ENCODE assay signal across 11 cellular contexts in the genomic region with DNA sequence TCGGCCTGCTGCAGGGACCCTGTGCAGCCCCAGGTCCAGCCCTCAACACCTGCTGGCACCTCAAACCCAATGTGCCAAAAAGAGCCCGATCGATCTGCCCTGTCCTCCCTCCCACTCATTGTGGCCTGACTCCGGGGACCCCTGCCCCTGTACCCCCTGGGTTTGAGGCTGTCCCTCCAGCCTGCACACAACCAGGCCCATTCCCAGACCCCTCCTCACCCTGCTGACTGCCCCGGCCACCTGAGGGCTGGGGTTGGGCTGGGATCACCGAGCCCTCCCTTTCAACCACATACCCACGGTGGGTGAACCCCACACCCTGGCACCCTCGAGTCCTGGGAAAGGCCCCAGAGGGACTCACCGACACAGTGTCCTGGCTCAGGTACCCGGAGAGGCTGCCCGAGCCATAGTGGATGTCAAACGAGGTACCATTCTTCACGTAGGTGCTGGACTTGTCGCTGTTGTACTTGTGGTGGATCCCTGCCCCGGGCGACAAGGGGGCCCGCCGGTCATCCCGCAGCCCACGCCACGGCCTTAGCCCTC. TPM values are rescaled to one million over a fixed set of nuclear protein-coding genes. Genes with fewer than 3 reads are reported as not detected.
DNase-seq lines count a peak whose midpoint lies in the region; ATAC-seq, FAIRE-seq and TF ChIP-seq lines count a peak whose summit lies in the region.
"Had no signal": no experiment of that assay in that cellular context is flagged by ENCODE, and none has a peak within 500 bp of the region (broad histone marks: within the 10 kb centered on the region; RNA-seq: fewer than 3 reads in every experiment).

No MANE protein-coding gene starts in this region.

- H3K4me1 ChIP-seq in right atrium auricular region (peaks cover 6 to 87% of the 10 kb centered on the region in 2 donors), small intestine (ENCODE audit: control insufficient read depth in 2 of 2, insufficient read depth in 1 of 2, low read depth in 1 of 2, low read length in 1 of 2) (peaks cover 2 to 19% of the 10 kb centered on the region in 2 donors)

- DNase-seq in H7 (peak; percentile 49), right atrium auricular region (ENCODE audit: low spot score) (no peak), small intestine (no peak), superior temporal gyrus (ENCODE audit: extremely low spot score) (no peak), MV-4-11 (lab: John Stamatoyannopoulos, UW) (no peak), A172 (ENCODE audit: low spot score) (no peak)
- DNase-seq in activated CD8-positive, alpha-beta T cell treated with anti-CD3 and anti-CD28 coated beads for 36 hours = no peak
- DNase-seq: Calu3, left colon had no signal

- FAIRE-seq in small intestine (lab: Jason Lieb, UNC) = no peak

- POLR2A ChIA-PET in activated CD8-positive, alpha-beta T cell treated with anti-CD3 and anti-CD28 coated beads for 36 hours (lab: Charles Lee) = no interaction called here

- CTCF ChIA-PET in activated CD8-positive, alpha-beta T cell treated with anti-CD3 and anti-CD28 coated beads for 36 hours (lab: Charles Lee) = interaction anchor here (1.1 to 1.7 kb wide), 2 partner anchors 74 to 155 kb away, joined by 3 to 9 read pairs; no protein-coding TSS in a partner anchor

- no peaks in the 10 kb centered on the region for H3K27me3 Mint-ChIP-seq in activated CD8-positive, alpha-beta T cell treated with anti-CD3 and anti-CD28 coated beads for 36 hours

- H3K36me3 ChIP-seq in H7 (replicated peaks; ENCODE audit: control insufficient read depth, insufficient read depth, low read length) (peaks cover 2% of the 10 kb centered on the region), right atrium auricular region (peaks cover 65% of the 10 kb centered on the region), small intestine (ENCODE audit: control insufficient read depth in 2 of 2, insufficient read depth in 2 of 2, low read length in 2 of 2) (peaks cover 14 to 49% of the 10 kb centered on the region in 2 donors)
- H3K36me3 ChIP-seq: ovary had no signal

- H3K4me3 Mint-ChIP-seq in activated CD8-positive, alpha-beta T cell treated with anti-CD3 and anti-CD28 coated beads for 36 hours = peak overlapping the region; percentile 62

- H3K9me3 Mint-ChIP-seq in activated CD8-positive, alpha-beta T cell treated with anti-CD3 and anti-CD28 coated beads for 36 hours = no peaks in the 10 kb centered on the region

- no peaks in the 10 kb centered on the region for H3K27me3 ChIP-seq in H7 (ENCODE audit: control insufficient read depth, insufficient read depth, low read length)
- no peaks in the 10 kb centered on the region for H3K27me3 ChIP-seq in right atrium auricular region
- no peaks in the 10 kb centered on the region for H3K27me3 ChIP-seq in small intestine (ENCODE audit: control insufficient read depth in 2 of 2, insufficient read depth in 2 of 2, low read length in 2 of 2)
- H3K27me3 ChIP-seq: ovary had no signal

- intact Hi-C loops in activated CD8-positive, alpha-beta T cell treated with anti-CD3 and anti-CD28 coated beads for 36 hours (cut with micrococcal nuclease) = no loop called here

- H3K9me3 ChIP-seq in right atrium auricular region (no peaks in the 10 kb centered on the region), small intestine (ENCODE audit: control insufficient read depth, low read depth) (no peaks in the 10 kb centered on the region)
- H3K9me3 ChIP-seq: ovary had no signal

- H3K27ac Mint-ChIP-seq in activated CD8-positive, alpha-beta T cell treated with anti-CD3 and anti-CD28 coated beads for 36 hours = peak overlapping the region; percentile 94

- 76 to 92% (median 81%) methylated on average over 20 to 21 of the region's 21 CpGs for WGBS in small intestine, 3 donors

- H3K27ac ChIP-seq in right atrium auricular region = peak overlapping the region; percentile 98 to 99
- peak overlapping the region; percentile 59 to 60 for H3K27ac ChIP-seq in small intestine (ENCODE audit: low read depth in 1 of 2, low read length in 1 of 2)
- H3K27ac ChIP-seq: ovary had no signal

- H3K4me1 Mint-ChIP-seq in activated CD8-positive, alpha-beta T cell treated with anti-CD3 and anti-CD28 coated beads for 36 hours (ENCODE audit: low read depth) = peaks cover 69% of the 10 kb centered on the region

- ATAC-seq in activated CD8-positive, alpha-beta T cell treated with anti-CD3 and anti-CD28 coated beads for 36 hours = no peak
- ATAC-seq in HG03342 (IDR thresholded peaks at IDR 0.05; ENCODE audit: unreplicated experiment) = no peak
- ATAC-seq: left colon had no signal

- peaks cover 17% of the 10 kb centered on the region for H3K36me3 Mint-ChIP-seq in activated CD8-positive, alpha-beta T cell treated with anti-CD3 and anti-CD28 coated beads for 36 hours (ENCODE audit: low read depth)

- TF ChIP-seq CTCF in activated CD8-positive, alpha-beta T cell treated with anti-CD3 and anti-CD28 coated beads for 36 hours (IDR thresholded peaks at IDR 0.05) = no peak
- no peak for TF ChIP-seq CTCF in right atrium auricular region (IDR thresholded peaks at IDR 0.05)

- H3K4me3 ChIP-seq in H7 (ENCODE audit: insufficient read depth, low read depth, low read length) = no peak overlapping the region
- H3K4me3 ChIP-seq in right atrium auricular region = no peak overlapping the region
- H3K4me3 ChIP-seq in small intestine (ENCODE audit: low read depth in 1 of 2, low read length in 2 of 2) = peak overlapping the region in 1 of 2 donors; percentile 14
- H3K4me3 ChIP-seq: ovary had no signal

RNA-seq across cellular contexts. Expression of a gene that starts 5.0 kb away (rescaled TPM):
- total RNA-seq in H7 (2014; rRNA removed; shearing (Covaris generic)) = 177 and 235 TPM in 2 replicates
- 10 to 100 TPM; 44.9 to 45.6 TPM for total RNA-seq in activated CD8-positive, alpha-beta T cell treated with anti-CD3 and anti-CD28 coated beads for 36 hours
- total RNA-seq in right atrium auricular region = 1,000 to 10,000 TPM in 1 of 2 donors, 100 to 1,000 TPM in 1; 782 to 1,042 TPM
- 100 to 1,000 TPM; 537 to 799 (median 563) TPM for polyA plus RNA-seq in small intestine
- 875 and 888 TPM in 2 replicates for total RNA-seq in A172 (2014; rRNA removed; shearing (Covaris generic))

RNA-seq across cellular contexts. Expression of a gene that starts 8.3 kb away (rescaled TPM):
- 0.42 and 0.74 TPM in 2 replicates for total RNA-seq in H7 (2014; rRNA removed; shearing (Covaris generic))
- under 1 TPM; 0.07 to 0.31 TPM for total RNA-seq in activated CD8-positive, alpha-beta T cell treated with anti-CD3 and anti-CD28 coated beads for 36 hours
- total RNA-seq in right atrium auricular region = under 1 TPM; 0.37 to 0.47 TPM
- polyA plus RNA-seq in small intestine = under 1 TPM in 2 of 3 donors, not detected in 1; 0.43 to 0.54 TPM
- total RNA-seq in A172 (2014; rRNA removed; shearing (Covaris generic)) = 2.9 and 3.0 TPM in 2 replicates
